In the genomic region with DNA sequence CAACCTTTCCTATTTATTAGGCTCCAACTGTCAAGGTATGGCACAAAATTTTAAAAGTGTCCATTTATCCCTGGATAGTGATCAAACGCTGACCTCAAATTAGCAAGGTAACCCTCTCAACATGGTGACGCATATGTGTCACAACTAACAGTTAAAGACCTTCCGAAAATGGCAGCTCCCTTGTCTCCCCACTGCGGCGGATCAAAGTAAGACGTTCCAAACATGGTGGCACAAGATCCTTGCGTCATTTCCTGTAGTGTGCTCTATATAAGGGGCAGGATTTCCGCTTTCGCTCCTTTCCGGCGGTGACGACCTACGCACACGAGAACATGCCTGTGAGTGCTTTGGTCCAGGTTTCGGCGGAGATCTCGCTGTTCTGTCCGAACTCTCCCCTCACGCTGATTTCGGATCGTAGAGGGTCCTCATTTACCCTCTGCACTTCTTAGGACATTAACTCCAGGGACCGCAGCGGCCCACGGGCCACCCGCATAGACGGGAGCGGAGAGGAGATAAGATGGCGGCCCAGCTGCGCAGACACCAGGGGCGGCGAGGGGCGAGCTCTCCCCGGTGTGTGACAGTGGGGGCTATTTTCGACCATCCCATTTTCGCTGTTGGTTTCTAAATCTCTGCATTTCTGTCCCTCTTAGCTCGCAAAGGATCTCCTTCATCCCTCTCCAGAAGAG, we compare ENCODE assay signal across 8 cellular contexts. TPM values are rescaled to one million over a fixed set of nuclear protein-coding genes. Genes with fewer than 3 reads are reported as not detected.
DNase-seq lines count a peak whose midpoint lies in the region; ATAC-seq and TF ChIP-seq lines count a peak whose summit lies in the region.

A gene (plus strand): TSS at position 295 of the 683 bp plus-strand sequence. CDS start 35 bp downstream, at position 330.

- DNase-seq in GDM1 (lab: John Stamatoyannopoulos, UW) (peak; percentile 92), HEK293T (ENCODE audit: extremely low spot score) (peak; percentile 98), NB4 (ENCODE audit: low read depth) (peak; percentile 97), SK-N-MC (ENCODE audit: low read depth, low spot score) (peak; percentile 94), superior temporal gyrus (ENCODE audit: extremely low spot score) (peak; percentile 100)
- peak; percentile 92 for DNase-seq in activated naive CD4-positive, alpha-beta T cell treated with anti-CD3 and anti-CD28 coated beads, Interleukin-2, amount 10 ng/mL, durations not matched to agents 7 days and 5 days

- H3K4me1 Mint-ChIP-seq in activated naive CD4-positive, alpha-beta T cell treated with anti-CD3 and anti-CD28 coated beads, Interleukin-2, amount 10 ng/mL, durations not matched to agents 7 days and 5 days = peaks cover 42% of the 10 kb centered on the region

- no peaks in the 10 kb centered on the region for H3K9me3 Mint-ChIP-seq in activated naive CD4-positive, alpha-beta T cell treated with anti-CD3 and anti-CD28 coated beads, Interleukin-2, amount 10 ng/mL, durations not matched to agents 7 days and 5 days

- H3K4me3 ChIP-seq in NB4 (ENCODE audit: low read depth, low read length) (peak within 1 kb of the TSS; percentile 97), SK-N-MC (peak within 1 kb of the TSS; percentile 93), gastroesophageal sphincter (peak within 1 kb of the TSS; percentile 71 to 92), neutrophil (ENCODE audit: low read depth in 1 of 2, low read length in 1 of 2) (peak within 1 kb of the TSS; percentile 85 to 94)

- CTCF ChIA-PET in HEK293T (lab: Yijun Ruan, JAX) = interaction anchor here (0.6 kb wide), 1 partner anchor 148 kb away, joined by 3 read pairs; no protein-coding TSS in a partner anchor
- CTCF ChIA-PET in activated naive CD4-positive, alpha-beta T cell treated with anti-CD3 and anti-CD28 coated beads, Interleukin-2, amount 10 ng/mL, durations not matched to agents 7 days and 5 days (lab: Charles Lee) = interaction anchor here (1.3 to 1.6 kb wide), 3 partner anchors 44 to 313 kb away, joined by 3 to 5 read pairs (median 4); a partner anchor contains a TSS

- H3K9me3 ChIP-seq in SK-N-MC (ENCODE audit: low read depth, low read length) (no peaks in the 10 kb centered on the region), gastroesophageal sphincter (no peaks in the 10 kb centered on the region), neutrophil (no peaks in the 10 kb centered on the region)

- H3K27ac Mint-ChIP-seq in activated naive CD4-positive, alpha-beta T cell treated with anti-CD3 and anti-CD28 coated beads, Interleukin-2, amount 10 ng/mL, durations not matched to agents 7 days and 5 days = peak within 1 kb of the TSS; percentile 97

- POLR2A ChIA-PET in HEK293T (lab: Yijun Ruan, JAX) = interaction anchor here (0.6 to 7.2 kb wide), 80 partner anchors 10 to 425 kb away, joined by 3 to 106 read pairs (median 4); a partner anchor contains a TSS

- H3K27me3 Mint-ChIP-seq in activated naive CD4-positive, alpha-beta T cell treated with anti-CD3 and anti-CD28 coated beads, Interleukin-2, amount 10 ng/mL, durations not matched to agents 7 days and 5 days = peaks cover 4% of the 10 kb centered on the region

- no peak for TF ChIP-seq EP300 in gastroesophageal sphincter (IDR thresholded peaks at IDR 0.05)

- H3K36me3 ChIP-seq in SK-N-MC (ENCODE audit: insufficient read depth, low read length) = peaks cover 46% of the 10 kb centered on the region
- peaks cover 0 to 40% of the 10 kb centered on the region in 2 donors for H3K36me3 ChIP-seq in gastroesophageal sphincter
- H3K36me3 ChIP-seq in neutrophil = peaks cover 31% of the 10 kb centered on the region

- 0 to 1% methylated on average over 13 to 15 of the region's 36 CpGs for WGBS in gastroesophageal sphincter (ENCODE audit: low coverage in 1 of 2), 2 donors

- H3K4me1 ChIP-seq in gastroesophageal sphincter (peaks cover 6 to 58% (median 21%) of the 10 kb centered on the region in 3 donors), neutrophil (ENCODE audit: control insufficient read depth in 1 of 2, insufficient read depth in 1 of 2, low read depth in 1 of 2, low read length in 1 of 2) (peaks cover 34 to 35% of the 10 kb centered on the region in 2 experiments)

- H3K27ac ChIP-seq in SK-N-MC = peak within 1 kb of the TSS; percentile 81
- H3K27ac ChIP-seq in gastroesophageal sphincter = peak within 1 kb of the TSS; percentile 91 to 98 (median 95)
- H3K27ac ChIP-seq in neutrophil = peak within 1 kb of the TSS; percentile 93

- H3K9ac ChIP-seq in SK-N-MC (ENCODE audit: insufficient read length) = peak within 1 kb of the TSS; percentile 94

- peak within 1 kb of the TSS; percentile 93 for H3K4me3 Mint-ChIP-seq in activated naive CD4-positive, alpha-beta T cell treated with anti-CD3 and anti-CD28 coated beads, Interleukin-2, amount 10 ng/mL, durations not matched to agents 7 days and 5 days

- peak; percentile 100 for TF ChIP-seq POLR2A in NB4 (IDR thresholded peaks at IDR 0.05; ENCODE audit: extremely low read depth, insufficient read length)
- TF ChIP-seq POLR2A in gastroesophageal sphincter (IDR thresholded peaks at IDR 0.05) = peak; percentile 98 to 99

- H3K36me3 Mint-ChIP-seq in activated naive CD4-positive, alpha-beta T cell treated with anti-CD3 and anti-CD28 coated beads, Interleukin-2, amount 10 ng/mL, durations not matched to agents 7 days and 5 days = peaks cover 30% of the 10 kb centered on the region

- peak; percentile 83 for ATAC-seq in gastroesophageal sphincter

- TF ChIP-seq CTCF in NB4 (IDR thresholded peaks at IDR 0.05; ENCODE audit: low read depth, low read length) (no peak), gastroesophageal sphincter (IDR thresholded peaks at IDR 0.05) (peak in 1 of 4 experiments; percentile 9), neutrophil (IDR thresholded peaks at IDR 0.05) (peak; percentile 45)

- no peaks in the 10 kb centered on the region for H3K27me3 ChIP-seq in gastroesophageal sphincter
- no peaks in the 10 kb centered on the region for H3K27me3 ChIP-seq in neutrophil

TF ChIP-seq in HEK293T, 16 proteins besides CTCF, POLR2A, EP300 and RAD21:
- TF ChIP-seq FOXA1 (IDR thresholded peaks at IDR 0.05) (no peak), ELF4 (IDR thresholded peaks at IDR 0.05) (peak; percentile 99), NFRKB (IDR thresholded peaks at IDR 0.05) (peak; percentile 66; the same call in 1 of the 2 replicates), TARDBP (IDR thresholded peaks at IDR 0.05) (no peak)
- TF ChIP-seq, protein P1, sequence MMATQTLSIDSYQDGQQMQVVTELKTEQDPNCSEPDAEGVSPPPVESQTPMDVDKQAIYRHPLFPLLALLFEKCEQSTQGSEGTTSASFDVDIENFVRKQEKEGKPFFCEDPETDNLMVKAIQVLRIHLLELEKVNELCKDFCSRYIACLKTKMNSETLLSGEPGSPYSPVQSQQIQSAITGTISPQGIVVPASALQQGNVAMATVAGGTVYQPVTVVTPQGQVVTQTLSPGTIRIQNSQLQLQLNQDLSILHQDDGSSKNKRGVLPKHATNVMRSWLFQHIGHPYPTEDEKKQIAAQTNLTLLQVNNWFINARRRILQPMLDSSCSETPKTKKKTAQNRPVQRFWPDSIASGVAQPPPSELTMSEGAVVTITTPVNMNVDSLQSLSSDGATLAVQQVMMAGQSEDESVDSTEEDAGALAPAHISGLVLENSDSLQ (IDR thresholded peaks at IDR 0.05) = peak; percentile 82; the same call in 1 of the 2 replicates

RNA-seq across cellular contexts. Expression of the gene that starts here (rescaled TPM):
- total RNA-seq in gastroesophageal sphincter = 1,000 to 10,000 TPM in 3 of 4 donors, 100 to 1,000 TPM in 1; 990 to 4,016 (median 2,721) TPM

Comparison
In these comparisons a context has a peak if more than half of its experiments do, and no peak if none do; other contexts are left out.
1. Peak in every context shown above with its lines: DNase-seq, ATAC-seq, H3K4me3 ChIP-seq and H3K27ac ChIP-seq.